In genomic region chr2:240960309-240960962, GRCh38 we compare ENCODE assay signal across 1 cellular context.
TF ChIP-seq lines count a peak whose summit lies in the region.

No MANE protein-coding gene starts in this region.

TF ChIP-seq in HepG2, 621 proteins besides CTCF, POLR2A, EP300 and RAD21 (continued from another document):
- TF ChIP-seq HIC2 (CRISPR knock-in tag; IDR thresholded peaks at IDR 0.05; ENCODE audit: low read depth) (peak; percentile 98), ZFP90 (CRISPR knock-in tag; IDR thresholded peaks at IDR 0.05; ENCODE audit: borderline replicate concordance) (peak; percentile 67)
TF ChIP-seq in HepG2: peak in this region for 283.
